In the genomic region with DNA sequence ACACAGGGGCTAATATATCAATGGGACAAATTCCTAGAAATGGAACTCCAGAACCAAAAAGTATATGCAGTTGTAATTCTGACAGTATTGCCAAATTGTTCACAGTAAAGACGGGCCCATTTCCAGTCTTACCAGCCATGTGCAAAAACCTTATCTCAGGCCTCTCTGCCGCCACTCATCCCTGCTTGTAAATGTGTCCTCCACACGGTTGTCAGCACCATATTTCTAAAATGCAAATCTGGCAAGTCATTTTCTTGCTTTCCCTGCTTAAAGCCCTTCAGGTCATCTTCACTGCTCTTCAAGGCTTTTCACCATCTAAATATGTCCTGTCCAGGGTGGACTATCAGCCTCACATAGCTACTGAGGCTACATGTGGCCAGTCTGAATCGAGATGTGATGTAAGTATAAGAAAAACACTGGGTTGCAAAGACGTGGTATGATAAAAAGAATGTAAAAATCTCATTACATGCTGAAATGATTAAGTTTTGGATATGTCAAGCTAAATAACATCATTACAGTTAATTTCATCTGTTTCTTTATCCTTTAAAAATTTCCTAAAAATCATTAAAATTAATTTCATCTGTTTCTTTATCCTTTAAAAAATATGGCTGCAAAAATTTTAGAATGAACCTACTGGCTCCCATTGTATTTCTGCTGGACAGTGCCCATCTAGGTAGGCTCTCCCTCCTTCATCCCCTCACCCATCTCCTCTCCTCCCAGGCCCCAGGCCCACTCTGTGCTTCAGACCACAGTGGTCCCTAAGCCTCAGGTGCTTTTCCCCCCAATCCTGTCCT, we compare ENCODE assay signal across 8 cellular contexts. TPM values are rescaled to one million over a fixed set of nuclear protein-coding genes. Genes with fewer than 3 reads are reported as not detected.
DNase-seq lines count a peak whose midpoint lies in the region; FAIRE-seq and TF ChIP-seq lines count a peak whose summit lies in the region.

No MANE protein-coding gene starts in this region.

- no peak for TF ChIP-seq CTCF in Calu3 (IDR thresholded peaks at IDR 0.05; ENCODE audit: unreplicated experiment)
- TF ChIP-seq CTCF in PC-9 (conservative IDR thresholded peaks at IDR 0.05): no peak

- peak overlapping the region; percentile 6 for H2BK120ac ChIP-seq in trophoblast cell (ENCODE audit: insufficient read depth, low read length, poor library complexity)

- peaks cover 48% of the 10 kb centered on the region for H3K4me1 Mint-ChIP-seq in Calu3 (ENCODE audit: low read depth, unreplicated experiment)

- peak overlapping the region; percentile 82 for H2BK12ac ChIP-seq in trophoblast cell (ENCODE audit: low read length)

- H3K79me2 ChIP-seq in PC-9 (ENCODE audit: low read depth) (peaks cover 6% of the 10 kb centered on the region; the same call in 1 of the 2 replicates), trophoblast cell (ENCODE audit: control insufficient read depth, insufficient read depth, low read length, poor library complexity) (peaks cover 5% of the 10 kb centered on the region)

- H3K27me3 ChIP-seq in PC-9 (ENCODE audit: insufficient read depth, low read depth) (no peaks in the 10 kb centered on the region), trophoblast cell (ENCODE audit: insufficient read depth, low read length) (no peaks in the 10 kb centered on the region)

- no peaks in the 10 kb centered on the region for H3K36me3 ChIP-seq in PC-9 (ENCODE audit: low read depth)
- no peaks in the 10 kb centered on the region for H3K36me3 ChIP-seq in trophoblast cell (ENCODE audit: control insufficient read depth in 1 of 2, insufficient read depth in 2 of 2, low read length in 2 of 2)

- no peak overlapping the region for H3K23ac ChIP-seq in trophoblast cell (ENCODE audit: low read length)

- POLR2A ChIA-PET in PC-9 (lab: Charles Lee; ENCODE audit: unreplicated experiment): no interaction called here

- H3K4me3 ChIP-seq in PC-9: peak overlapping the region; percentile 85
- H3K4me3 ChIP-seq in trophoblast cell (ENCODE audit: low read depth, low read length): no peak overlapping the region

- H2AFZ ChIP-seq in PC-9 (peak overlapping the region; percentile 91), trophoblast cell (ENCODE audit: insufficient read depth, low read length, poor library complexity) (peak overlapping the region; percentile 45)

- H4K91ac ChIP-seq in trophoblast cell (ENCODE audit: low read depth, low read length): no peak overlapping the region

- H4K8ac ChIP-seq in trophoblast cell (ENCODE audit: low read depth, low read length): peak overlapping the region; percentile 61

- no peak overlapping the region for H2BK5ac ChIP-seq in trophoblast cell (ENCODE audit: low read depth, low read length, poor library complexity)

- no peak overlapping the region for H3K4ac ChIP-seq in trophoblast cell (ENCODE audit: low read depth, low read length)

- BruUV-seq in Calu3 (replicated peaks; lab: Mats Ljungman, UMichigan) (no TSS peak), PC-9 (replicated peaks; lab: Mats Ljungman, UMichigan) (no TSS peak)

- H2AK5ac ChIP-seq in trophoblast cell (ENCODE audit: low read length): no peak overlapping the region

- H3K4me1 ChIP-seq in PC-9 (replicated peaks; ENCODE audit: insufficient read depth) (peaks cover 14% of the 10 kb centered on the region; the same call in 1 of the 2 replicates), trophoblast cell (ENCODE audit: control insufficient read depth in 1 of 2, insufficient read depth in 2 of 2, low read length in 2 of 2) (peaks cover 0 to 3% of the 10 kb centered on the region in 2 experiments)

- no peaks in the 10 kb centered on the region for H3K27me3 Mint-ChIP-seq in Calu3 (ENCODE audit: unreplicated experiment)

- H3K9me3 ChIP-seq in PC-9 (ENCODE audit: insufficient read depth, low read depth): no peaks in the 10 kb centered on the region
- H3K9me3 ChIP-seq in trophoblast cell (ENCODE audit: insufficient read depth, low read depth, low read length): no peaks in the 10 kb centered on the region

- WGBS in trophoblast cell (ENCODE audit: extremely low coverage, insufficient coverage, insufficient read length): no CpG with 5 or more reads among the region's 5 CpGs

- FAIRE-seq in frontal cortex (lab: Jason Lieb, UNC): no peak

- H3K79me1 ChIP-seq in trophoblast cell (ENCODE audit: low read length): peaks cover 8% of the 10 kb centered on the region

- intact Hi-C loops in Calu3 (cut with micrococcal nuclease; ENCODE audit: unreplicated experiment) (no loop called here), PC-9 (cut with micrococcal nuclease; ENCODE audit: unreplicated experiment) (loop anchor here (2.0 to 5.0 kb wide), 3 partner anchors 106 to 466 kb away; a partner anchor contains a TSS)

- H3K27ac ChIP-seq in PC-9 (peak overlapping the region; percentile 72; the same call in 1 of the 2 replicates), epithelial cell of prostate (peak overlapping the region; percentile 66), trophoblast cell (ENCODE audit: low read depth, low read length) (no peak overlapping the region)

- no peak overlapping the region for H3K18ac ChIP-seq in trophoblast cell (ENCODE audit: low read length)

- peak overlapping the region; percentile 90 for H3K27ac Mint-ChIP-seq in Calu3 (ENCODE audit: unreplicated experiment)

- H3K9me2 ChIP-seq in PC-9 (ENCODE audit: insufficient read depth): no peaks in the 10 kb centered on the region

- DNase-seq in Calu3 (no peak), PC-9 (no peak), epithelial cell of prostate (ENCODE audit: low read depth, low spot score) (no peak), trophoblast cell (no peak), NCI-H2081 treated with DMSO at 0.1 percent for 48 hours (lab: John Stamatoyannopoulos, UW) (no peak), frontal cortex (ENCODE audit: low spot score in 2 of 2) (no peak), DMS114 treated with DMSO at 0.1 percent for 48 hours (lab: John Stamatoyannopoulos, UW; ENCODE audit: unreplicated experiment) (no peak)
- no peak for DNase-seq in stimulated activated CD4-positive, alpha-beta T cell treated with anti-CD3 and anti-CD28 coated beads, Interleukin-2, amount 100 ng/mL, for 48 hours

- H3K4me3 Mint-ChIP-seq in Calu3 (ENCODE audit: low read depth, unreplicated experiment): peak overlapping the region; percentile 90

- no peaks in the 10 kb centered on the region for H4K20me1 ChIP-seq in PC-9 (ENCODE audit: insufficient read depth)

- CTCF ChIA-PET in Calu3 (lab: Charles Lee) (no interaction called here), PC-9 (lab: Charles Lee) (no interaction called here)

- H3F3A ChIP-seq in PC-9 (ENCODE audit: insufficient read depth, low read depth): no peaks in the 10 kb centered on the region

- H3K9me3 Mint-ChIP-seq in Calu3 (ENCODE audit: low read depth, unreplicated experiment): no peaks in the 10 kb centered on the region

- H3K9ac ChIP-seq in trophoblast cell (ENCODE audit: low read length): no peak overlapping the region

- H4K12ac ChIP-seq in trophoblast cell (ENCODE audit: low read depth, low read length): no peak overlapping the region

- H3K4me2 ChIP-seq in PC-9 (peak overlapping the region; percentile 99), trophoblast cell (ENCODE audit: low read length) (no peak overlapping the region)

- H3K14ac ChIP-seq in trophoblast cell (ENCODE audit: low read length): no peak overlapping the region

- peaks cover 28% of the 10 kb centered on the region for H3K36me3 Mint-ChIP-seq in Calu3 (ENCODE audit: insufficient read depth, unreplicated experiment)

RNA-seq across cellular contexts. Expression of a gene that starts 1.0 kb away (rescaled TPM):
- 71.2 and 128 TPM in 2 replicates for total RNA-seq in Calu3 (2022)
- total RNA-seq in PC-9 (2021): 15.0 and 21.1 TPM in 2 replicates
- 1.2 TPM in 2 replicates for polyA plus RNA-seq in trophoblast cell (2013)
- 4.1 TPM for total RNA-seq in frontal cortex

RNA-seq across cellular contexts. Expression of a gene that starts 1.0 kb away (rescaled TPM):
- 73.9 and 121 TPM in 2 replicates for total RNA-seq in Calu3 (2022)
- total RNA-seq in PC-9 (2021): 30.0 and 41.7 TPM in 2 replicates
- polyA plus RNA-seq in trophoblast cell (2013): 2.6 and 2.8 TPM in 2 replicates
- total RNA-seq in frontal cortex: 2.4 TPM

RNA-seq across cellular contexts. Expression of a gene that starts 14.3 kb away (rescaled TPM):
- total RNA-seq in Calu3 (2022): 3.4 and 3.6 TPM in 2 replicates
- 0.07 and 0.13 TPM in 2 replicates for total RNA-seq in PC-9 (2021)
- polyA plus RNA-seq in trophoblast cell (2013): 0.01 TPM in 1 of 2 replicates, not detected in the other
- total RNA-seq in frontal cortex: not detected

RNA-seq across cellular contexts. Expression of a gene that starts 48.4 kb away (rescaled TPM):
- total RNA-seq in Calu3 (2022) (76.7 and 78.5 TPM in 2 replicates), PC-9 (2021) (78.2 and 89.2 TPM in 2 replicates), frontal cortex (46.5 TPM)
- polyA plus RNA-seq in trophoblast cell (2013): 53.7 and 54.8 TPM in 2 replicates
